ENCODE assay signal across 17 cellular contexts in genomic region chr16:61862756-61863155, GRCh38.
"Had no signal": no experiment of that assay in that cellular context is flagged by ENCODE, and none has a peak within 500 bp of the region (broad histone marks: within the 10 kb centered on the region; RNA-seq: fewer than 3 reads in every experiment).

No MANE protein-coding gene starts in this region.

- DNase-seq: activated CD4-positive, alpha-beta T cell treated with anti-CD3 and anti-CD28 coated beads for 36 hours; activated CD4-positive, alpha-beta T cell treated with anti-CD3 and anti-CD28 coated beads, Interleukin-2, amount 50 U/mL, for 4 hours; activated CD8-positive, alpha-beta memory T cell treated with anti-CD3 and anti-CD28 coated beads for 24 hours; activated CD8-positive, alpha-beta memory T cell treated with anti-CD3 and anti-CD28 coated beads, Interleukin-2, amount 50 U/mL, for 4 hours; activated naive CD4-positive, alpha-beta T cell; activated T-cell treated with anti-CD3 and anti-CD28 coated beads, Interleukin-2, amount 50 U/mL, for 4 hours; adrenal gland; colonic mucosa; gastrocnemius medialis; islet precursor cell; lower lobe of right lung; naive thymus-derived CD8-positive, alpha-beta T cell; stimulated activated CD4-positive, alpha-beta T cell treated with anti-CD3 and anti-CD28 coated beads, Interleukin-4, amount 100 ng/mL, for 24 hours; stimulated activated naive CD4-positive, alpha-beta T cell treated with Interleukin-2 at 50 U/mL for 16 hours; T-helper 9 cell; tibial artery had no signal

- FAIRE-seq: astrocyte had no signal
